ENCODE assay signal across 8 cellular contexts in the genomic region with DNA sequence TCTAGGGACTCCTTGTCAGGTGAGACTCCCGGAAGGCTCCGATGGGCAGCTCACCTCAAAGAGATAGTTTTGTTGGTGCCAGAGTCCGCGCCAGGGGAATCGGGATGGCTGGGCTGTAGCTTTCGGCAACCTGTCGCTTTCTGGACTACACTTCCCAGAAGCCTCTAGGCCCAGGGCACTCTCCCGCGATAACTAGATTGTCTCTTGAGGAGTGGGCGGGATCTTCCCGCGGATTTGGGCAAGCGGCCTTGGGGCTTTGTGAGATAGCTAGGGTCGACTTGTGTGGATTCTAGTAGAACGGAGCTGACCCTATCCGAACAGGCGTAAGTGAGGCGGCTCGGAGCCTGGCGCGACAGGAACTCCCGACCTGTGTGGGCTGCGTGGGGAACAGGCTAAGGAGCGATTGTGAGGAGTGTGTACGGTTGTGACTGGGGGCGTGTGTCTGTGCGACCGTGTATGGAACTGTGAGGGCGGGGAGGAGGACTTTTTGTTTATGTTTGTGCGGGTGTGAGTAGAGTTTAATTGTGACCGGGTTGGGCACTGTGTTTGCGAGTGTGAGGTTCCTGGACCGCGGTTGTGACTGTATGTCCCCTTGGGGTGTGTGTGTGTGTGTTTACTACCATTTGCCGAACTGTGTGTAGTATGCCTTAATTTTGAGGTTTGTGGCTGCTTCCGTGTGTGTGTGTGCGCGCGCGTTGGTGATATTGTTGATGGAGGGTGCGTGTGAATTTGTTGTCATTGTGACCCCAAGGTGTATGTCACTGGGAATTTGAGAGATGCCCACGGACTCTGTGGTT. TPM values are rescaled to one million over a fixed set of nuclear protein-coding genes. Genes with fewer than 3 reads are reported as not detected.
DNase-seq lines count a peak whose midpoint lies in the region; ATAC-seq and TF ChIP-seq lines count a peak whose summit lies in the region.

A gene (plus strand): TSS at position 231 of the 797 bp plus-strand sequence. CDS start 25,955 bp downstream, outside the sequence.

- no peak for TF ChIP-seq RAD21 in liver (IDR thresholded peaks at IDR 0.05)

- H3K4me3 ChIP-seq in BE2C (ENCODE audit: low read depth, low read length) (peak within 1 kb of the TSS; percentile 75), duodenal mucosa (ENCODE audit: low read depth in 1 of 2, low read length in 2 of 2) (peak within 1 kb of the TSS; percentile 99 to 100), liver (ENCODE audit: low read depth in 1 of 3, low read length in 3 of 3) (peak within 1 kb of the TSS; percentile 52 to 98 (median 91))

- H3K4me1 ChIP-seq in BE2C (no peaks in the 10 kb centered on the region), duodenal mucosa (ENCODE audit: control insufficient read depth in 1 of 2, insufficient read depth in 2 of 2, low read length in 2 of 2) (peaks cover 15 to 16% of the 10 kb centered on the region in 2 donors), liver (ENCODE audit: control insufficient read depth in 4 of 4, insufficient read depth in 4 of 4, low read length in 3 of 4) (peaks cover 0 to 14% (median 8%) of the 10 kb centered on the region in 4 donors)

- WGBS in liver: under 1% methylated on average over 42 of the region's 42 CpGs

- H3K9me3 ChIP-seq in BE2C (no peaks in the 10 kb centered on the region), duodenal mucosa (ENCODE audit: control insufficient read depth in 1 of 2, low read length in 2 of 2) (peaks cover 5 to 14% of the 10 kb centered on the region in 2 donors), liver (ENCODE audit: control insufficient read depth in 4 of 4, low read length in 3 of 4) (peaks cover 6 to 20% (median 12%) of the 10 kb centered on the region in 4 donors)

- H3K27me3 ChIP-seq in BE2C: no peaks in the 10 kb centered on the region
- no peaks in the 10 kb centered on the region for H3K27me3 ChIP-seq in duodenal mucosa (ENCODE audit: control insufficient read depth in 1 of 2, insufficient read depth in 2 of 2, low read length in 2 of 2)
- H3K27me3 ChIP-seq in liver (ENCODE audit: control insufficient read depth in 4 of 4, insufficient read depth in 4 of 4, low read length in 3 of 4): no peaks in the 10 kb centered on the region

- TF ChIP-seq CTCF in BE2C (IDR thresholded peaks at IDR 0.05; ENCODE audit: low read depth, low read length) (no peak), liver (IDR thresholded peaks at IDR 0.05; ENCODE audit: low read depth, low read length, missing input control) (no peak)

- DNase-seq in BE2C (peak; percentile 92), NCI-H69 (lab: John Stamatoyannopoulos, UW) (peak; percentile 98)
- peak; percentile 78 to 85 for DNase-seq in activated CD4-positive, alpha-beta T cell treated with anti-CD3 and anti-CD28 coated beads, Interleukin-2, amount 50 U/mL, for 48 hours
- DNase-seq in stimulated activated CD4-positive, alpha-beta T cell treated with anti-CD3 and anti-CD28 coated beads, Interleukin-2, amount 100 ng/mL, for 48 hours: peak; percentile 66 to 67

- H3K9ac ChIP-seq in duodenal mucosa (ENCODE audit: low read depth in 1 of 2, low read length in 2 of 2): peak within 1 kb of the TSS; percentile 75 to 94
- H3K9ac ChIP-seq in liver (ENCODE audit: low read depth in 1 of 2, low read length in 2 of 2): peak within 1 kb of the TSS; percentile 76 to 81

- H3K36me3 ChIP-seq in BE2C: no peaks in the 10 kb centered on the region
- peaks cover 5 to 12% of the 10 kb centered on the region in 2 donors for H3K36me3 ChIP-seq in duodenal mucosa (ENCODE audit: control insufficient read depth in 1 of 2, insufficient read depth in 2 of 2, low read length in 2 of 2)
- peaks cover 2 to 18% (median 15%) of the 10 kb centered on the region in 4 donors for H3K36me3 ChIP-seq in liver (ENCODE audit: control insufficient read depth in 4 of 4, insufficient read depth in 3 of 4, low read depth in 1 of 4, low read length in 3 of 4)

- H3K27ac ChIP-seq in duodenal mucosa (ENCODE audit: low read depth, low read length) (peak within 1 kb of the TSS; percentile 71), liver (ENCODE audit: low read depth in 1 of 2, low read length in 2 of 2) (peak within 1 kb of the TSS; percentile 70 to 89)

- peak; percentile 84 for ATAC-seq in GM19324 (IDR thresholded peaks at IDR 0.05; ENCODE audit: low FRiP score, unreplicated experiment)
- peak; percentile 84 for ATAC-seq in HG03460 (IDR thresholded peaks at IDR 0.05; ENCODE audit: unreplicated experiment)

TF ChIP-seq in liver, 16 proteins besides CTCF, POLR2A, EP300 and RAD21:
- no peak for TF ChIP-seq NR2F2 (IDR thresholded peaks at IDR 0.05)
- no peak for TF ChIP-seq SP1 (IDR thresholded peaks at IDR 0.05)
- TF ChIP-seq, protein P1, sequence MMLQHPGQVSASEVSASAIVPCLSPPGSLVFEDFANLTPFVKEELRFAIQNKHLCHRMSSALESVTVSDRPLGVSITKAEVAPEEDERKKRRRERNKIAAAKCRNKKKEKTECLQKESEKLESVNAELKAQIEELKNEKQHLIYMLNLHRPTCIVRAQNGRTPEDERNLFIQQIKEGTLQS (IDR thresholded peaks at IDR 0.05): no peak
- TF ChIP-seq HNF4G (IDR thresholded peaks at IDR 0.05): no peak
- TF ChIP-seq GABPA (IDR thresholded peaks at IDR 0.05 in 1 of 2, conservative IDR thresholded peaks at IDR 0.05 in 1 of 2): peak in 1 of 2 donors; percentile 71
- TF ChIP-seq YY1 (IDR thresholded peaks at IDR 0.05): peak; percentile 34
- TF ChIP-seq EGR1 (IDR thresholded peaks at IDR 0.05; ENCODE audit: low read depth in 2 of 2): peak in 1 of 2 donors; percentile 25
- TF ChIP-seq, protein P2, sequence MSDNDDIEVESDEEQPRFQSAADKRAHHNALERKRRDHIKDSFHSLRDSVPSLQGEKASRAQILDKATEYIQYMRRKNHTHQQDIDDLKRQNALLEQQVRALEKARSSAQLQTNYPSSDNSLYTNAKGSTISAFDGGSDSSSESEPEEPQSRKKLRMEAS (IDR thresholded peaks at IDR 0.05): peak; percentile 8
- no peak for TF ChIP-seq FOXA1 (IDR thresholded peaks at IDR 0.05)
- TF ChIP-seq, protein P3, sequence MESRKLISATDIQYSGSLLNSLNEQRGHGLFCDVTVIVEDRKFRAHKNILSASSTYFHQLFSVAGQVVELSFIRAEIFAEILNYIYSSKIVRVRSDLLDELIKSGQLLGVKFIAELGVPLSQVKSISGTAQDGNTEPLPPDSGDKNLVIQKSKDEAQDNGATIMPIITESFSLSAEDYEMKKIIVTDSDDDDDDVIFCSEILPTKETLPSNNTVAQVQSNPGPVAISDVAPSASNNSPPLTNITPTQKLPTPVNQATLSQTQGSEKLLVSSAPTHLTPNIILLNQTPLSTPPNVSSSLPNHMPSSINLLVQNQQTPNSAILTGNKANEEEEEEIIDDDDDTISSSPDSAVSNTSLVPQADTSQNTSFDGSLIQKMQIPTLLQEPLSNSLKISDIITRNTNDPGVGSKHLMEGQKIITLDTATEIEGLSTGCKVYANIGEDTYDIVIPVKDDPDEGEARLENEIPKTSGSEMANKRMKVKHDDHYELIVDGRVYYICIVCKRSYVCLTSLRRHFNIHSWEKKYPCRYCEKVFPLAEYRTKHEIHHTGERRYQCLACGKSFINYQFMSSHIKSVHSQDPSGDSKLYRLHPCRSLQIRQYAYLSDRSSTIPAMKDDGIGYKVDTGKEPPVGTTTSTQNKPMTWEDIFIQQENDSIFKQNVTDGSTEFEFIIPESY (IDR thresholded peaks at IDR 0.05): peak; percentile 99
- TF ChIP-seq JUND (IDR thresholded peaks at IDR 0.05): no peak
- TF ChIP-seq HNF4A (conservative IDR thresholded peaks at IDR 0.05): peak in 1 of 2 donors; percentile 3
- TF ChIP-seq TAF1 (conservative IDR thresholded peaks at IDR 0.05): no peak

RNA-seq across cellular contexts. Expression of the gene that starts here (rescaled TPM):
- polyA plus RNA-seq in BE2C (2012; ENCODE audit: insufficient read depth, insufficient read length, low read depth): not detected
- 1 to 10 TPM; 2.3 to 4.7 TPM for total RNA-seq in liver
- polyA plus RNA-seq in liver: 1 to 10 TPM in 1 of 2 donors, under 1 TPM in 1; 0.67 to 1.9 TPM

Comparison
In these comparisons a context has a peak if more than half of its experiments do, and no peak if none do; other contexts are left out.
1. Peak in every context shown above with its lines: DNase-seq, ATAC-seq, H3K4me3 ChIP-seq and H3K27ac ChIP-seq.